18 cellular contexts compared by ENCODE assay signal in genomic region chr1:116359060-116359830, GRCh38. TPM values are rescaled to one million over a fixed set of nuclear protein-coding genes. Genes with fewer than 3 reads are reported as not detected.
DNase-seq lines count a peak whose midpoint lies in the region; ATAC-seq and TF ChIP-seq lines count a peak whose summit lies in the region.
"Had no signal": no experiment of that assay in that cellular context is flagged by ENCODE, and none has a peak within 500 bp of the region (broad histone marks: within the 10 kb centered on the region; RNA-seq: fewer than 3 reads in every experiment).

No MANE protein-coding gene starts in this region.

- no peaks in the 10 kb centered on the region for H3K36me3 Mint-ChIP-seq in HFFc6 (ENCODE audit: low read depth)
- no peaks in the 10 kb centered on the region for H3K36me3 Mint-ChIP-seq in T-helper 17 cell (ENCODE audit: low read depth)

- H3K27me3 Mint-ChIP-seq in HFFc6 (ENCODE audit: insufficient read depth) (no peaks in the 10 kb centered on the region; the same call in 1 of the 2 replicates), T-helper 17 cell (no peaks in the 10 kb centered on the region)
- H3K27me3 Mint-ChIP-seq: activated CD8-positive, alpha-beta T cell treated with anti-CD3 and anti-CD28 coated beads for 36 hours had no signal

- H3K9me3 ChIP-seq in SK-N-MC (ENCODE audit: low read depth, low read length) (no peaks in the 10 kb centered on the region), osteoblast (ENCODE audit: low read depth, low read length) (no peaks in the 10 kb centered on the region), T-helper 17 cell (ENCODE audit: control insufficient read depth, low read length, poor library complexity, severe bottlenecking) (no peaks in the 10 kb centered on the region)
- H3K9me3 ChIP-seq: psoas muscle had no signal

- no peak overlapping the region for H2AFZ ChIP-seq in osteoblast (ENCODE audit: low read length)

- peak overlapping the region; percentile 20 for H3K4me2 ChIP-seq in osteoblast (ENCODE audit: insufficient read depth, low read length)

- peak; percentile 30 for DNase-seq in HFFc6
- peak; percentile 70 for DNase-seq in SK-N-MC (ENCODE audit: low read depth, low spot score)
- DNase-seq in osteoblast (ENCODE audit: insufficient read length, low spot score, missing footprints) = no peak
- DNase-seq in middle frontal gyrus (ENCODE audit: extremely low spot score, low spot score) = no peak
- no peak for DNase-seq in T-helper 17 cell
- DNase-seq: activated CD8-positive, alpha-beta T cell treated with anti-CD3 and anti-CD28 coated beads for 36 hours; activated effector memory CD4-positive, alpha-beta T cell treated with anti-CD3 and anti-CD28 coated beads, Interleukin-2, amount 50 U/mL, for 16 hours; DMS153; effector memory CD4-positive, alpha-beta T cell; head of caudate nucleus; left cardiac atrium; NCI-H2029 treated with DMSO at 0.1 percent for 48 hours; NCI-H82; psoas muscle; stimulated activated CD4-positive, alpha-beta T cell treated with anti-CD3 and anti-CD28 coated beads, Interleukin-15, amount 100 ng/mL, for 24 hours had no signal

- H3K4me1 Mint-ChIP-seq in HFFc6 (ENCODE audit: low read depth) (peaks cover 47% of the 10 kb centered on the region), T-helper 17 cell (peaks cover 20% of the 10 kb centered on the region)

- no peaks in the 10 kb centered on the region for H4K20me1 ChIP-seq in osteoblast (ENCODE audit: insufficient read depth, low read length)

- ATAC-seq in esophagus mucosa (peak; percentile 86), HG02852 (IDR thresholded peaks at IDR 0.05; ENCODE audit: unreplicated experiment) (no peak), GM21367 (IDR thresholded peaks at IDR 0.05; ENCODE audit: unreplicated experiment) (no peak), T-helper 17 cell (no peak)
- ATAC-seq: activated CD8-positive, alpha-beta T cell treated with anti-CD3 and anti-CD28 coated beads for 36 hours; left cardiac atrium had no signal

- H3K4me3 Mint-ChIP-seq in HFFc6 (no peak overlapping the region), T-helper 17 cell (no peak overlapping the region)
- H3K4me3 Mint-ChIP-seq: activated CD8-positive, alpha-beta T cell treated with anti-CD3 and anti-CD28 coated beads for 36 hours had no signal

- no peaks in the 10 kb centered on the region for H3K79me2 ChIP-seq in osteoblast (ENCODE audit: insufficient read depth, low read length)

- peaks cover 25% of the 10 kb centered on the region for H3K4me1 ChIP-seq in osteoblast (ENCODE audit: insufficient read depth, low read length)
- H3K4me1 ChIP-seq: psoas muscle had no signal

- no peaks in the 10 kb centered on the region for H3K9me3 Mint-ChIP-seq in HFFc6
- H3K9me3 Mint-ChIP-seq: activated CD8-positive, alpha-beta T cell treated with anti-CD3 and anti-CD28 coated beads for 36 hours had no signal

- TF ChIP-seq CTCF in HFFc6 (IDR thresholded peaks at IDR 0.05) = no peak
- no peak for TF ChIP-seq CTCF in osteoblast (IDR thresholded peaks at IDR 0.05; ENCODE audit: extremely low read depth, low read depth, low read length)

- no peaks in the 10 kb centered on the region for H3K27me3 ChIP-seq in osteoblast (ENCODE audit: insufficient read depth, low read length)

- H3K9ac ChIP-seq in SK-N-MC (ENCODE audit: insufficient read length) = peak overlapping the region; percentile 54

- H3K27ac Mint-ChIP-seq in HFFc6 (no peak overlapping the region; the same call in 1 of the 2 replicates), T-helper 17 cell (no peak overlapping the region)
- H3K27ac Mint-ChIP-seq: activated CD8-positive, alpha-beta T cell treated with anti-CD3 and anti-CD28 coated beads for 36 hours had no signal

- H3K36me3 ChIP-seq in SK-N-MC (ENCODE audit: insufficient read depth, low read length) (no peaks in the 10 kb centered on the region), osteoblast (ENCODE audit: insufficient read depth, low read length) (no peaks in the 10 kb centered on the region)

- H3K4me3 ChIP-seq in SK-N-MC = peak overlapping the region; percentile 55
- H3K4me3 ChIP-seq in osteoblast (ENCODE audit: insufficient read depth, low read length) = no peak overlapping the region
- H3K4me3 ChIP-seq: psoas muscle had no signal

- peak overlapping the region; percentile 100 for H3K27ac ChIP-seq in SK-N-MC
- H3K27ac ChIP-seq in osteoblast (ENCODE audit: low read depth, low read length) = no peak overlapping the region
- H3K27ac ChIP-seq: psoas muscle had no signal

RNA-seq across cellular contexts. Expression of gene ATP1A1, which starts 13.8 kb away (rescaled TPM):
- total RNA-seq in HFFc6 (2021; fragmentation: NEBNext Ultra II Directional; extraction: Animal tissue kit (Norgen Biotek cat#: 25700)) = 100 to 1,000 TPM; 192 to 244 (median 222) TPM
- 371 TPM for total RNA-seq in esophagus mucosa
- 120 and 122 TPM in 2 replicates for total RNA-seq in osteoblast
- 100 to 1,000 TPM; 259 to 313 TPM for total RNA-seq in T-helper 17 cell

Comparison
In these comparisons a context has a peak if more than half of its experiments do, and no peak if none do; other contexts are left out.
1. DNase-seq: peak in HFFc6 (single experiment) and SK-N-MC (single experiment); none in osteoblast (single experiment), middle frontal gyrus (single experiment) and T-helper 17 cell (0 of 3).